Comparison of ENCODE assay signal across 27 cellular contexts in the genomic region with DNA sequence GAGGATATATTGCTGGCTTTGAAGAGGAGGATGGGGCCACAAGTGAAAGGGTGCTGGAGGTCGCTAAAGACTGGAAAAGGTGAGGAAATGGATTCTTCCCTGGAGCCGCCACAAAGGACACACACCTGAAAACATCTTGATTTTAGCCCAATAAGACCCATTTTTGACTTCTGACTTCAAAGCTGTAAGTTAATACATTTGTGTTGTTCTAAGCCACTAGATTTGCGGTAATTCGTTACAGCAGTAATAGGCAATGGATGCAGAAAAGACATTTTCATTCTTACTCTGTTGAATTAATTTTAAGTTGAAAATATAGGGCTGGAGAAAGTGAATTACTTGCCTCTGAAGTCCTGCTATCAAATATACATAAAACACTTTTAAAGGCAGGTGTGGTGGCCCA.
"Had no signal": no experiment of that assay in that cellular context is flagged by ENCODE, and none has a peak within 500 bp of the region (broad histone marks: within the 10 kb centered on the region; RNA-seq: fewer than 3 reads in every experiment).

No MANE protein-coding gene starts in this region.

- H3K27ac ChIP-seq: stomach, suprapubic skin, testis, thoracic aorta, thyroid gland, tibial artery, tibial nerve, transverse colon, upper lobe of left lung, upper lobe of right lung, uterus, vagina had no signal

- FAIRE-seq: urothelium cell line had no signal

- H3K9me3 ChIP-seq: stomach, suprapubic skin, testis, thoracic aorta, thyroid gland, tibial artery, tibial nerve, transverse colon, upper lobe of left lung, upper lobe of right lung, uterus, vagina had no signal

- H3K4me1 ChIP-seq: stomach, suprapubic skin, testis, thyroid gland, tibial artery, tibial nerve, transverse colon, upper lobe of right lung, uterus, vagina had no signal

- DNase-seq: stimulated activated CD4-positive, alpha-beta T cell treated with anti-CD3 and anti-CD28 coated beads, Interleukin-2, amount 100 ng/mL, for 48 hours; stimulated activated CD4-positive, alpha-beta T cell treated with anti-CD3 and anti-CD28 coated beads, Interleukin-4, amount 100 ng/mL, for 1 hour; stimulated activated CD4-positive, alpha-beta T cell treated with anti-CD3 and anti-CD28 coated beads, Interleukin-4, amount 100 ng/mL, for 24 hours; stimulated activated CD4-positive, alpha-beta T cell treated with anti-CD3 and anti-CD28 coated beads, Interleukin-4, amount 100 ng/mL, for 4 hours; stimulated activated CD8-positive, alpha-beta memory T cell treated with anti-CD3 and anti-CD28 coated beads, Interleukin-4, amount 100 ng/mL, for 48 hours; stimulated activated naive B cell treated with anti-CD40 and anti-IgM and Interleukin-4, amounts not matched to agents 10 μg/mL and 1 μg/mL and 100 μg/mL, for 72 hours; stimulated activated naive CD4-positive, alpha-beta T cell; stimulated activated naive CD4-positive, alpha-beta T cell treated with Interleukin-2 at 50 U/mL for 16 hours; stimulated activated naive CD8-positive, alpha-beta T cell treated with anti-CD3 and anti-CD28 coated beads, Interleukin-15, amount 100 ng/mL, for 72 hours; stimulated activated naive CD8-positive, alpha-beta T cell treated with anti-CD3 and anti-CD28 coated beads, Interleukin-15, Interleukin-2, amounts not matched to agents 100 U/mL and 50 U/mL, for 24 hours; stomach; substantia nigra; testis; thyroid gland; transverse colon; trophoblast cell; upper lobe of left lung; upper lobe of right lung; uterus had no signal

- H3K36me3 ChIP-seq: stomach, suprapubic skin, thoracic aorta, thyroid gland, tibial artery, tibial nerve, transverse colon, upper lobe of left lung, upper lobe of right lung, uterus, vagina had no signal

- ATAC-seq: stimulated activated effector memory CD8-positive, alpha-beta T cell treated with anti-CD3 and anti-CD28 coated beads, Interleukin-12 subunit alpha, Interleukin-12 subunit beta, amount 100 ng/mL, for 72 hours; stimulated activated memory B cell treated with anti-CD40 and anti-IgM and Interleukin-4, amounts not matched to agents 10 μg/mL and 1 μg/mL and 100 μg/mL, for 72 hours; stimulated activated naive B cell treated with anti-CD40 and anti-IgM and Interleukin-4, amounts not matched to agents 10 μg/mL and 1 μg/mL and 100 μg/mL, for 72 hours; stimulated activated naive CD8-positive, alpha-beta T cell treated with anti-CD3 and anti-CD28 coated beads, Interleukin-15, amount 100 ng/mL, for 72 hours; stimulated activated naive CD8-positive, alpha-beta T cell treated with anti-CD3 and anti-CD28 coated beads, Interleukin-15, Interleukin-2, amounts not matched to agents 100 U/mL and 50 U/mL, for 24 hours; upper lobe of right lung had no signal

- H3K27me3 ChIP-seq: stomach, testis, thyroid gland, tibial artery, tibial nerve, transverse colon, upper lobe of left lung, upper lobe of right lung, uterus, vagina had no signal

- H3K4me3 ChIP-seq: stomach, suprapubic skin, testis, thoracic aorta, thyroid gland, tibial artery, tibial nerve, transverse colon, upper lobe of left lung, upper lobe of right lung, uterus, vagina had no signal
